3 cellular contexts compared by ENCODE assay signal in the genomic region with DNA sequence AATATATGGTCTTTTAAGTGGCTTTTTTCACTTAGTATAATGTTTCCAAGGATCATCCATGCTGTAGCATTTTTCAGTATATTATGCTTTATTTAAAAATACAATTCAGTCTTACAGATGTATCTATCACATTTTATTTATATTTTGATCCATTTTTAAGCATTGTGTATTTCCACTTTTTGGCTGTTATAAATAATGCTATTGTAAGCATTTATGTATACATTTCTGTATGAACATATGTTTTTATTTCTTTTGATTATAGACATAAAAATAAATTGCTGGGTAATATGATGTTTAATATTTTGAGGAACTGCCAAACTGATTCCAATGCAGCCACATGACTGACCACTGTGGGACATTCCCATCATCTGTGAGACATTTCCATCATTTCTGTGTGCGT.
TF ChIP-seq lines count a peak whose summit lies in the region.

No MANE protein-coding gene starts in this region.

TF ChIP-seq in A549, 52 proteins besides CTCF, POLR2A, EP300 and RAD21 (continued from another document):
- no peak for TF ChIP-seq NPAS2 (CRISPR knock-in tag; IDR thresholded peaks at IDR 0.05; ENCODE audit: borderline replicate concordance)

TF ChIP-seq in IMR-90, 13 proteins besides CTCF, POLR2A, EP300 and RAD21 (continued from another document):
- no peak for TF ChIP-seq MAZ (IDR thresholded peaks at IDR 0.05; ENCODE audit: borderline replicate concordance, low read depth, low read length)
- no peak for TF ChIP-seq CEBPB (IDR thresholded peaks at IDR 0.05; ENCODE audit: low read depth, low read length)
- no peak for TF ChIP-seq CHD1 (IDR thresholded peaks at IDR 0.05; ENCODE audit: low read depth, low read length)
- peak; percentile 42 for TF ChIP-seq MAFK (IDR thresholded peaks at IDR 0.05; ENCODE audit: low read depth, low read length)

TF ChIP-seq in K562, 482 proteins besides CTCF, POLR2A, EP300 and RAD21 (continued from another document):
- TF ChIP-seq GABPA (tag; conservative IDR thresholded peaks at IDR 0.05; ENCODE audit: low read depth) (no peak), ZKSCAN3 (CRISPR knock-in tag; IDR thresholded peaks at IDR 0.05) (no peak), OTX1 (CRISPR knock-in tag; IDR thresholded peaks at IDR 0.05) (no peak)
- TF ChIP-seq, protein P1, sequence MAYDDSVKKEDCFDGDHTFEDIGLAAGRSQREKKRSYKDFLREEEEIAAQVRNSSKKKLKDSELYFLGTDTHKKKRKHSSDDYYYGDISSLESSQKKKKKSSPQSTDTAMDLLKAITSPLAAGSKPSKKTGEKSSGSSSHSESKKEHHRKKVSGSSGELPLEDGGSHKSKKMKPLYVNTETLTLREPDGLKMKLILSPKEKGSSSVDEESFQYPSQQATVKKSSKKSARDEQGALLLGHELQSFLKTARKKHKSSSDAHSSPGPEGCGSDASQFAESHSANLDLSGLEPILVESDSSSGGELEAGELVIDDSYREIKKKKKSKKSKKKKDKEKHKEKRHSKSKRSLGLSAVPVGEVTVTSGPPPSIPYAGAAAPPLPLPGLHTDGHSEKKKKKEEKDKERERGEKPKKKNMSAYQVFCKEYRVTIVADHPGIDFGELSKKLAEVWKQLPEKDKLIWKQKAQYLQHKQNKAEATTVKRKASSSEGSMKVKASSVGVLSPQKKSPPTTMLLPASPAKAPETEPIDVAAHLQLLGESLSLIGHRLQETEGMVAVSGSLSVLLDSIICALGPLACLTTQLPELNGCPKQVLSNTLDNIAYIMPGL (CRISPR knock-in tag; IDR thresholded peaks at IDR 0.05): no peak
TF ChIP-seq in K562: peak in this region for 1.
